8 cellular contexts compared by ENCODE assay signal in the genomic region with DNA sequence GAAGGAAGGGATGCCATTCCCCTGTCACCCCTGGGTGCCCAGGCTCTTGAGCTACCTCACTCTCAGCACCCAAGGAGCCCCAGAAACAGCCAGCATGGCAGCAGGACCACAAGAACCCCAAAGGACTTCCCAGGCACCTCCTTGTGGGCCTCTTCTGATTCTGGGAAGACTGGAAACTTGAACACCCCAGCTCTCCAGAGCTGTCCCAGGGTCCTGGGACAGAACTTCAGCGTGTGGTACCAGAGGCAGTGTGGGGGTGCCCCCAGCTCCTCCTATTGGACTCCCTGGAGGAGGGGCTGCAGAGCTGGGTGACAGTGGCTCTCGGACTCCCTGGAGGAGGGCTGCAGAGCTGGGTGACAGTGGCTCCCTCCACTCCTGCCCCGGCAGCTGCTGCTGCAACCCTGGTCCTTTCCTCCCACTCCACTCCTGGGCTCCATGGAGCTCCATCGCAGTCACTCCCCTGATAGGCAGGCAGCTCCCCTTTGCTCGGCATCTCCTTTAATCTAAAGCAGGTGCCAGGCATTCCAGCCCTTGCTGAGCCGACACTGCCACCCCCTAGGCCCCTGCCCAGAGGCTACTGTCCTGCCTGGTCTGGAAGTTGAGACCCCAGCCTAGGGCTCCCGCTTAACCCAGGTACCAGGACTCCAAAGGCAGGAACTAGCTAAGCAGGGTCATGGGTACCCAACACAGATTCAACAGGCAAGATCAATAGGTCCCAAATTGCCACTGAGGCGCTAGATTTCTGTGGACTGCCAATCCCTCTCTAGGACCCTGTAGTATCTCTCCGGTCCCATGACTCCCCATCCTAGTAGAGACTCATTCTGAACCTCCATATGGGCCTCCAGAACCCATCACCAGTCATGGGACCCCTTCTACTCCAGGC. TPM values are rescaled to one million over a fixed set of nuclear protein-coding genes. Genes with fewer than 3 reads are reported as not detected.
DNase-seq lines count a peak whose midpoint lies in the region; ATAC-seq and TF ChIP-seq lines count a peak whose summit lies in the region.

No MANE protein-coding gene starts in this region.

- ATAC-seq in HG03457 (IDR thresholded peaks at IDR 0.05; ENCODE audit: unreplicated experiment) (no peak), HG02884 (IDR thresholded peaks at IDR 0.05; ENCODE audit: unreplicated experiment) (no peak)

- peak in 1 of 5 donors; percentile 22 for DNase-seq in CD8-positive, alpha-beta memory T cell
- DNase-seq in fibroblast of pulmonary artery (ENCODE audit: low read depth) = no peak
- DNase-seq in progenitor cell of endocrine pancreas (ENCODE audit: low spot score, unreplicated experiment) = no peak
- no peak for DNase-seq in HEK293T (ENCODE audit: extremely low spot score)
- DNase-seq in effector CD8-positive, alpha-beta T cell (lab: John Stamatoyannopoulos, UW) = no peak

- H3K4me1 ChIP-seq in CD8-positive, alpha-beta memory T cell (ENCODE audit: insufficient read depth, low read length) = peaks cover 59% of the 10 kb centered on the region

- H3K36me3 Mint-ChIP-seq in CD8-positive, alpha-beta memory T cell = peaks cover 8 to 49% (median 9%) of the 10 kb centered on the region in 3 donors
- H3K36me3 Mint-ChIP-seq in progenitor cell of endocrine pancreas (ENCODE audit: insufficient read depth) = no peaks in the 10 kb centered on the region

- no peak for TF ChIP-seq CTCF in WI38 (IDR thresholded peaks at IDR 0.05; ENCODE audit: low read depth, low read length)
- TF ChIP-seq CTCF in fibroblast of pulmonary artery (IDR thresholded peaks at IDR 0.05; ENCODE audit: low read length, missing control alignments) = no peak
- TF ChIP-seq CTCF in progenitor cell of endocrine pancreas (IDR thresholded peaks at IDR 0.05; ENCODE audit: unreplicated experiment) = no peak

- no peaks in the 10 kb centered on the region for H3K27me3 ChIP-seq in CD8-positive, alpha-beta memory T cell (ENCODE audit: insufficient read depth, low read length, poor library complexity, severe bottlenecking)

- peaks cover 0 to 9% of the 10 kb centered on the region in 2 donors for H3K27me3 Mint-ChIP-seq in CD8-positive, alpha-beta memory T cell
- no peaks in the 10 kb centered on the region for H3K27me3 Mint-ChIP-seq in progenitor cell of endocrine pancreas

- CTCF ChIA-PET in CD8-positive, alpha-beta memory T cell (lab: Charles Lee) = interaction anchor here (1.2 to 6.7 kb wide), 7 partner anchors 13 to 231 kb away, joined by 3 to 22 read pairs (median 5); no protein-coding TSS in a partner anchor
- CTCF ChIA-PET in HEK293T (lab: Yijun Ruan, JAX) = interaction anchor here (1.2 kb wide), 1 partner anchor 14 kb away, joined by 4 read pairs; no protein-coding TSS in a partner anchor

- H3K4me3 ChIP-seq in CD8-positive, alpha-beta memory T cell (ENCODE audit: low read length) = peak overlapping the region; percentile 94
- H3K4me3 ChIP-seq in WI38 (ENCODE audit: low read depth, low read length) (peak overlapping the region; percentile 100), fibroblast of pulmonary artery (replicated peaks; ENCODE audit: low read depth, low read length) (peak overlapping the region; percentile 98)

- H3K4me3 Mint-ChIP-seq in CD8-positive, alpha-beta memory T cell = peak overlapping the region; percentile 98 to 100 (median 99)
- peak overlapping the region; percentile 87 for H3K4me3 Mint-ChIP-seq in progenitor cell of endocrine pancreas (ENCODE audit: low read depth)

- H3K9me3 ChIP-seq in CD8-positive, alpha-beta memory T cell (ENCODE audit: low read length) = no peaks in the 10 kb centered on the region

- peak overlapping the region; percentile 88 for H3K27ac ChIP-seq in CD8-positive, alpha-beta memory T cell (ENCODE audit: low read depth, low read length)

- H3K9me3 Mint-ChIP-seq in CD8-positive, alpha-beta memory T cell = peaks cover 0 to 4% (median 2%) of the 10 kb centered on the region in 5 donors
- no peaks in the 10 kb centered on the region for H3K9me3 Mint-ChIP-seq in progenitor cell of endocrine pancreas (ENCODE audit: low read depth)

- H3K36me3 ChIP-seq in CD8-positive, alpha-beta memory T cell (ENCODE audit: insufficient read depth, low read length) = peaks cover 5% of the 10 kb centered on the region

- H3K27ac Mint-ChIP-seq in CD8-positive, alpha-beta memory T cell = peak overlapping the region; percentile 90 to 100 (median 98)
- H3K27ac Mint-ChIP-seq in progenitor cell of endocrine pancreas = no peak overlapping the region

- POLR2A ChIA-PET in CD8-positive, alpha-beta memory T cell (lab: Charles Lee) = interaction anchor here (0.5 to 11.4 kb wide), 3 partner anchors 10 to 159 kb away, joined by 5 to 203 read pairs (median 33); a partner anchor contains a TSS
- POLR2A ChIA-PET in HEK293T (lab: Yijun Ruan, JAX) = interaction anchor here (0.8 to 1.5 kb wide), 4 partner anchors 10 to 75 kb away, joined by 3 to 4 read pairs (median 3); a partner anchor contains a TSS

- peaks cover 55 to 71% (median 57%) of the 10 kb centered on the region in 3 donors for H3K4me1 Mint-ChIP-seq in CD8-positive, alpha-beta memory T cell
- H3K4me1 Mint-ChIP-seq in progenitor cell of endocrine pancreas (ENCODE audit: low read depth) = peaks cover 58% of the 10 kb centered on the region

TF ChIP-seq in HEK293T, 16 proteins besides CTCF, POLR2A, EP300 and RAD21:
- TF ChIP-seq FOXM1 (IDR thresholded peaks at IDR 0.05; ENCODE audit: borderline replicate concordance) (no peak), ZNF384 (IDR thresholded peaks at IDR 0.05) (no peak), HDGF (IDR thresholded peaks at IDR 0.05; ENCODE audit: borderline replicate concordance) (no peak), LEF1 (IDR thresholded peaks at IDR 0.05; ENCODE audit: borderline replicate concordance) (no peak), ELF4 (IDR thresholded peaks at IDR 0.05) (no peak), FOXA1 (IDR thresholded peaks at IDR 0.05) (no peak), ARNT (IDR thresholded peaks at IDR 0.05) (no peak)

RNA-seq across cellular contexts. Expression of a gene that starts 2.7 kb away (rescaled TPM):
- 10 to 100 TPM; 39.6 to 42.8 TPM for total RNA-seq in CD8-positive, alpha-beta memory T cell
- polyA plus RNA-seq in CD8-positive, alpha-beta memory T cell = 9.1 TPM
- total RNA-seq in progenitor cell of endocrine pancreas = 26.4 and 30.3 TPM in 2 replicates

RNA-seq across cellular contexts. Expression of a gene that starts 33.1 kb away (rescaled TPM):
- total RNA-seq in CD8-positive, alpha-beta memory T cell = under 1 TPM in 1 of 2 experiments, not detected in 1; 0.22 TPM
- polyA plus RNA-seq in CD8-positive, alpha-beta memory T cell = not detected
- 0.41 TPM in 1 of 2 replicates, not detected in the other for total RNA-seq in progenitor cell of endocrine pancreas

RNA-seq across cellular contexts. Expression of a gene that starts 39.3 kb away (rescaled TPM):
- 1 to 10 TPM; 5.8 to 6.3 TPM for total RNA-seq in CD8-positive, alpha-beta memory T cell
- 4.5 TPM for polyA plus RNA-seq in CD8-positive, alpha-beta memory T cell
- total RNA-seq in progenitor cell of endocrine pancreas = not detected in 2 replicates

RNA-seq across cellular contexts. Expression of a gene that starts 48.6 kb away (rescaled TPM):
- not detected for total RNA-seq in CD8-positive, alpha-beta memory T cell
- not detected for polyA plus RNA-seq in CD8-positive, alpha-beta memory T cell
- total RNA-seq in progenitor cell of endocrine pancreas = not detected in 2 replicates
